Comparison of ENCODE assay signal across 18 cellular contexts in the genomic region with DNA sequence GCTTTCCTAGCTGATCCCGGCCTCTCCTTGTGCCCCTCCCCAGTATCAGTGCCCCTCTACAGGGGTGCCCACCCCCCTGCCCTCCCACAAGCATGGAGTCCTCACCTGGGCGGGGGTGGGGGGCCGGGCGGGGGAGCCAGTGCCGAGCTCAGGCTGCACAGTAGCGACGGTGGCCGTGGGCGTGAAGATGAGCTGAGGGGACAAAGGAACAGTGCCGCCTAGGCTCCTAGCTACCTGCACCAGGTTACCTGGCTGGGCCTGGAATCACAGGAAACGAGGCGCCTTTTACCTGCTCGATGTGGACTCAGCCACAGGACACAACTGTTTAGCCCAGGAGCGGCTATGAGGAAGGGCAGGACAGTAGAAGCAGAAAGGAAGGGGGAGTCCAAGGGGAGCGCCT. TPM values are rescaled to one million over a fixed set of nuclear protein-coding genes. Genes with fewer than 3 reads are reported as not detected.
DNase-seq lines count a peak whose midpoint lies in the region; ATAC-seq, FAIRE-seq and TF ChIP-seq lines count a peak whose summit lies in the region.
"Had no signal": no experiment of that assay in that cellular context is flagged by ENCODE, and none has a peak within 500 bp of the region (broad histone marks: within the 10 kb centered on the region; RNA-seq: fewer than 3 reads in every experiment).

No MANE protein-coding gene starts in this region.

- peak overlapping the region; percentile 36 for H2BK120ac ChIP-seq in mesenchymal stem cell (ENCODE audit: low read depth, low read length)

- H3K36me3 ChIP-seq in HCT116 (ENCODE audit: control insufficient read depth in 1 of 2, insufficient read depth in 2 of 2, low read length in 2 of 2) = peaks cover 29 to 68% of the 10 kb centered on the region in 2 experiments; a peak in 3 of 4 replicates
- H3K36me3 ChIP-seq in K562 (ENCODE audit: control insufficient read depth, insufficient read depth, low read length) = no peaks in the 10 kb centered on the region
- peaks cover 65 to 89% of the 10 kb centered on the region in 2 experiments for H3K36me3 ChIP-seq in mesenchymal stem cell (ENCODE audit: control insufficient read depth in 1 of 2, insufficient read depth in 2 of 2, low read depth in 1 of 2, low read length in 2 of 2)
- H3K36me3 ChIP-seq: BLaER1 treated with 17β-estradiol and CSF1 and Interleukin-3, amounts not matched to agents 10 nM and 100 nM had no signal

- H3K27me3 ChIP-seq in HCT116 (ENCODE audit: insufficient read depth, low read length) (no peaks in the 10 kb centered on the region), K562 (ENCODE audit: control insufficient read depth in 2 of 2, insufficient read depth in 2 of 2, low read length in 2 of 2) (peaks cover 23 to 40% of the 10 kb centered on the region in 2 experiments), mesenchymal stem cell (ENCODE audit: control insufficient read depth in 1 of 2, insufficient read depth in 1 of 2, low read length in 2 of 2) (no peaks in the 10 kb centered on the region)
- H3K27me3 ChIP-seq: BLaER1 treated with 17β-estradiol and CSF1 and Interleukin-3, amounts not matched to agents 10 nM and 100 nM; SJSA1 had no signal

- RAD21 ChIA-PET in HCT116 (lab: Charles Lee; ENCODE audit: low non-redundant PET in 1 of 2, low total read pairs in 2 of 2, uncharacterized antibody in 2 of 2, unreplicated experiment in 2 of 2) = interaction anchor here in 1 of 2 experiments (0.7 kb wide), 1 partner anchor 88 kb away, joined by 6 read pairs; no protein-coding TSS in a partner anchor

- H3K23ac ChIP-seq in mesenchymal stem cell (ENCODE audit: low read length in 2 of 2) = no peak overlapping the region

- POLR2A ChIA-PET in HCT116 (lab: Charles Lee) (no interaction called here), K562 (lab: Yijun Ruan, JAX) (no interaction called here)

- in situ Hi-C loops in K562 (cut with MboI) = loop anchor here (5.0 kb wide), 1 partner anchor 71 kb away; no protein-coding TSS in a partner anchor

- H3K9me1 ChIP-seq in K562 (ENCODE audit: control insufficient read depth, insufficient read depth, low read length) = no peaks in the 10 kb centered on the region

- ATAC-seq in HCT116 (0 out of 2 replicates have a peak, but pooled peaks have one; percentile 2), K562 (no peak), GM21447 (IDR thresholded peaks at IDR 0.05; ENCODE audit: unreplicated experiment) (no peak)

- H3K27ac ChIP-seq in HCT116 (ENCODE audit: low read depth, low read length) = no peak overlapping the region; the same call in 1 of the 2 replicates
- no peak overlapping the region for H3K27ac ChIP-seq in K562 (ENCODE audit: extremely low read depth, low read depth, low read length)
- no peak overlapping the region for H3K27ac ChIP-seq in mesenchymal stem cell (ENCODE audit: low read length, poor library complexity, severe bottlenecking)
- H3K27ac ChIP-seq in substantia nigra (ENCODE audit: low read depth, low read length, poor library complexity, severe bottlenecking) = peak overlapping the region; percentile 68
- H3K27ac ChIP-seq: A549; BLaER1 treated with 17β-estradiol and CSF1 and Interleukin-3, amounts not matched to agents 10 nM and 100 nM; GM23248; PC-9; SJSA1 had no signal

- H3K4me2 ChIP-seq in HCT116 (ENCODE audit: low read length) (no peak overlapping the region), K562 (ENCODE audit: insufficient read depth, low read length) (no peak overlapping the region), mesenchymal stem cell (ENCODE audit: low read length, poor library complexity, severe bottlenecking) (no peak overlapping the region)
- H3K4me2 ChIP-seq: PC-9 had no signal

- no peaks in the 10 kb centered on the region for H3K9me2 ChIP-seq in HCT116 (ENCODE audit: insufficient read depth)

- no peak for FAIRE-seq in K562 (lab: Jason Lieb, UNC)
- FAIRE-seq: A549 had no signal

- H3K4me1 ChIP-seq in HCT116 (ENCODE audit: control insufficient read depth in 1 of 2, insufficient read depth in 2 of 2, low read length in 2 of 2) = 0 out of 4 replicates have a peak, but pooled peaks cover 0 to 3% of the 10 kb centered on the region in 2 experiments
- H3K4me1 ChIP-seq in K562 (replicated peaks in 1 of 2; ENCODE audit: control insufficient read depth in 2 of 2, insufficient read depth in 2 of 2, low read length in 2 of 2) = peaks cover 7 to 11% of the 10 kb centered on the region in 2 experiments; a peak in 4 of 5 replicates
- H3K4me1 ChIP-seq in mesenchymal stem cell (ENCODE audit: control insufficient read depth, insufficient read depth, low read depth, low read length) = peaks cover 41% of the 10 kb centered on the region
- H3K4me1 ChIP-seq: A549 had no signal

- no peak overlapping the region for H2AK5ac ChIP-seq in mesenchymal stem cell (ENCODE audit: low read length, severe bottlenecking)

- no peak overlapping the region for H3K18ac ChIP-seq in mesenchymal stem cell (ENCODE audit: low read depth in 1 of 2, low read length in 2 of 2)

- TF ChIP-seq CTCF in HCT116 (IDR thresholded peaks at IDR 0.05 in 2 of 3, conservative IDR thresholded peaks at IDR 0.05 in 1 of 3; ENCODE audit: borderline replicate concordance in 1 of 3, insufficient read depth in 1 of 3, low read depth in 2 of 3, low read length in 2 of 3) (no peak), K562 (IDR thresholded peaks at IDR 0.05 in 2 of 3, conservative IDR thresholded peaks at IDR 0.05 in 1 of 3; ENCODE audit: insufficient read depth in 2 of 3, low read depth in 1 of 3, low read length in 3 of 3) (no peak)

- peak overlapping the region in 1 of 2 experiments; percentile 68 for H3K4ac ChIP-seq in mesenchymal stem cell (ENCODE audit: low read depth in 1 of 2, low read length in 2 of 2)

- BruUV-seq in HCT116 (replicated peaks; lab: Mats Ljungman, UMichigan) = no TSS peak
- no TSS peak for BruUV-seq in K562 (replicated peaks; lab: Mats Ljungman, UMichigan)

- no peaks in the 10 kb centered on the region for H4K20me1 ChIP-seq in HCT116 (ENCODE audit: insufficient read depth)
- peaks cover 32% of the 10 kb centered on the region for H4K20me1 ChIP-seq in K562 (replicated peaks; ENCODE audit: control insufficient read depth, insufficient read depth, low read length)

- H3K79me2 ChIP-seq in HCT116 (ENCODE audit: insufficient read depth, low read length) (no peaks in the 10 kb centered on the region; the same call in 1 of the 2 replicates), K562 (ENCODE audit: control insufficient read depth, insufficient read depth, low read length) (no peaks in the 10 kb centered on the region)

- H2BK12ac ChIP-seq in mesenchymal stem cell (ENCODE audit: low read length in 2 of 2) = peak overlapping the region; percentile 59 to 89

- H3K9ac ChIP-seq in HCT116 (ENCODE audit: low read length) (no peak overlapping the region), K562 (ENCODE audit: insufficient read depth in 1 of 2, low read depth in 2 of 2, low read length in 2 of 2) (no peak overlapping the region), mesenchymal stem cell (ENCODE audit: low read length) (no peak overlapping the region)
- H3K9ac ChIP-seq: BLaER1 treated with 17β-estradiol and CSF1 and Interleukin-3, amounts not matched to agents 10 nM and 100 nM; GM23248 had no signal

- no peak overlapping the region for H3K4me3 ChIP-seq in HCT116 (replicated peaks in 1 of 2; ENCODE audit: low read depth in 1 of 2, low read length in 2 of 2)
- no peak overlapping the region for H3K4me3 ChIP-seq in K562
- no peak overlapping the region for H3K4me3 ChIP-seq in mesenchymal stem cell (ENCODE audit: insufficient read depth in 1 of 2, low read depth in 1 of 2, low read length in 2 of 2)
- H3K4me3 ChIP-seq: A549; BLaER1 treated with 17β-estradiol and CSF1 and Interleukin-3, amounts not matched to agents 10 nM and 100 nM; GM23248; PC-9; SJSA1 had no signal

- no peak overlapping the region for H4K91ac ChIP-seq in mesenchymal stem cell (ENCODE audit: low read length)

- DNase-seq in HCT116 (ENCODE audit: low read depth, low spot score) = no peak
- DNase-seq in K562 (ENCODE audit: extremely low read depth in 1 of 4, low spot score in 3 of 4) = no peak
- no peak for DNase-seq in mesenchymal stem cell
- no peak for DNase-seq in substantia nigra (lab: John Stamatoyannopoulos, UW)
- no peak for DNase-seq in stimulated activated CD4-positive, alpha-beta T cell treated with anti-CD3 and anti-CD28 coated beads, Interleukin-4, amount 100 ng/mL, for 4 hours
- DNase-seq in OCI-M2 (lab: John Stamatoyannopoulos, UW; ENCODE audit: unreplicated experiment) = no peak
- DNase-seq: NCI-H524 treated with DMSO at 0.1 percent for 48 hours had no signal

- TF ChIP-seq POLR2A in HCT116 (IDR thresholded peaks at IDR 0.05; ENCODE audit: borderline replicate concordance, extremely low read depth, insufficient read depth, insufficient read length) = no peak
- TF ChIP-seq POLR2A in K562 (conservative IDR thresholded peaks at IDR 0.05) = no peak

- no peak for TF ChIP-seq EP300 in K562 (IDR thresholded peaks at IDR 0.05; ENCODE audit: low read length)

- H3K79me1 ChIP-seq in mesenchymal stem cell (replicated peaks; ENCODE audit: low read length, poor library complexity, severe bottlenecking) = peaks cover 16% of the 10 kb centered on the region

- H3K14ac ChIP-seq in mesenchymal stem cell (ENCODE audit: low read length in 2 of 2) = no peak overlapping the region

- CTCF ChIA-PET in HCT116 (lab: Charles Lee) (interaction anchor here (0.9 to 1.4 kb wide), 3 partner anchors 14 to 150 kb away, joined by 3 to 4 read pairs (median 3); no protein-coding TSS in a partner anchor), K562 (lab: Yijun Ruan, JAX; ENCODE audit: low intra/inter-chr PET ratio) (interaction anchor here (0.6 to 2.4 kb wide), 4 partner anchors 11 to 273 kb away, joined by 4 to 59 read pairs (median 4); no protein-coding TSS in a partner anchor)

- peak overlapping the region; percentile 53 for H4K8ac ChIP-seq in mesenchymal stem cell (ENCODE audit: low read length)

- H2BK5ac ChIP-seq in mesenchymal stem cell (ENCODE audit: low read depth, low read length, poor library complexity, severe bottlenecking) = no peak overlapping the region

- WGBS in K562 (ENCODE audit: insufficient coverage, low coverage, missing lambda C conversion rate) = 34% methylated on average over 9 of the region's 15 CpGs
- WGBS in mesenchymal stem cell = 90% methylated on average over 15 of the region's 15 CpGs

- intact Hi-C loops in HCT116 (cut with micrococcal nuclease) (loop anchor here (2.0 to 10.0 kb wide), 3 partner anchors 104 to 244 kb away; a partner anchor contains a TSS), K562 (cut with micrococcal nuclease) (loop anchor here (5.0 to 10.0 kb wide), 2 partner anchors 234 to 244 kb away; no protein-coding TSS in a partner anchor)

- no peak overlapping the region for H2AFZ ChIP-seq in HCT116 (ENCODE audit: low read depth, low read length, poor library complexity, severe bottlenecking)
- H2AFZ ChIP-seq in K562 (ENCODE audit: low read depth, low read length) = no peak overlapping the region
- H2AFZ ChIP-seq in mesenchymal stem cell (ENCODE audit: low read depth, low read length) = no peak overlapping the region
- H2AFZ ChIP-seq: GM23248, PC-9 had no signal

- H3K9me3 ChIP-seq in HCT116 (ENCODE audit: control insufficient read depth in 1 of 2, insufficient read depth in 1 of 2, low read depth in 1 of 2, low read length in 2 of 2) = no peaks in the 10 kb centered on the region
- H3K9me3 ChIP-seq in K562 (replicated peaks; ENCODE audit: control insufficient read depth, insufficient read depth, low read depth, low read length) = no peaks in the 10 kb centered on the region
- H3K9me3 ChIP-seq in mesenchymal stem cell (ENCODE audit: control insufficient read depth, low read length) = no peaks in the 10 kb centered on the region
- H3K9me3 ChIP-seq: A549; BLaER1 treated with 17β-estradiol and CSF1 and Interleukin-3, amounts not matched to agents 10 nM and 100 nM; SJSA1 had no signal

- no peak overlapping the region for H2BK15ac ChIP-seq in mesenchymal stem cell (ENCODE audit: low read depth, poor library complexity, severe bottlenecking)

- TF ChIP-seq RAD21 in HCT116 (IDR thresholded peaks at IDR 0.05; ENCODE audit: low read depth) (no peak), K562 (CRISPR knock-in tag; conservative IDR thresholded peaks at IDR 0.05 in 1 of 2, IDR thresholded peaks at IDR 0.05 in 1 of 2) (no peak)

RNA-seq across cellular contexts. Expression of a gene that starts 47.5 kb away (rescaled TPM):
- total RNA-seq in HCT116 (2021; ENCODE audit: unreplicated experiment) (not detected), K562 (2014; rRNA removed) (not detected in 2 replicates), K562 (2014; rRNA removed; fragmentation: Illumina TruSeq; extraction: Trizol) (not detected in 2 replicates), K562 (2015; rRNA removed; fragmentation: Illumina TruSeq; extraction: Trizol) (not detected in 2 replicates), K562 (2021) (not detected in 2 replicates)
- polyA plus RNA-seq in HCT116 (2012) = not detected in 2 replicates
- not detected in 2 replicates for total RNA-seq in K562 (2011; cell fraction: chromatin; rRNA removed; ENCODE audit: low replicate concordance)
- not detected in 2 replicates for total RNA-seq in K562 (2011; cell fraction: nucleolus; rRNA removed)
- total RNA-seq in K562 (2011; cell fraction: nucleoplasm; rRNA removed) = not detected in 2 replicates
- polyA plus RNA-seq in K562 (2011; rRNA removed) (not detected in 2 replicates), K562 (2014; fragmentation: Illumina TruSeq; extraction: Trizol) (not detected in 2 replicates), K562 (2014; fragmentation: Nextera tagmentation; extraction: Ambion mirVana) (not detected), K562 (2014; rRNA removed) (not detected in 2 replicates)
- polyA plus RNA-seq in K562 (2011; cell fraction: cytosol; rRNA removed) = not detected in 2 replicates
- not detected in 2 replicates for polyA plus RNA-seq in K562 (2011; cell fraction: nucleus; rRNA removed)
- not detected in 2 replicates for polyA plus RNA-seq in K562 (2012)
- polyA minus RNA-seq in K562 (2011; rRNA and poly(A)+ RNA removed) = not detected in 2 replicates
- not detected in 2 replicates for polyA minus RNA-seq in K562 (2011; cell fraction: cytosol; rRNA and poly(A)+ RNA removed)
- not detected in 2 replicates for polyA minus RNA-seq in K562 (2011; cell fraction: nucleus; rRNA and poly(A)+ RNA removed)
- 0.04 TPM for polyA plus RNA-seq in mesenchymal stem cell (2013, experiment 1 of 2)
- polyA plus RNA-seq in mesenchymal stem cell (2013, experiment 2 of 2) = not detected
- total RNA-seq: CD4-positive, alpha-beta T cell; Daoy; G401; GM23248; PC-9; Right ventricle myocardium superior; RPMI7951; SJSA1 had no signal
- polyA plus RNA-seq: A549, GM23248 had no signal
